ENCODE assay signal across 22 cellular contexts in genomic region chr2:29202819-29203495, GRCh38.
"Had no signal": no experiment of that assay in that cellular context is flagged by ENCODE, and none has a peak within 500 bp of the region (broad histone marks: within the 10 kb centered on the region; RNA-seq: fewer than 3 reads in every experiment).

No MANE protein-coding gene starts in this region.

- H3K27ac ChIP-seq: dorsolateral prefrontal cortex, epithelial cell of prostate, esophagus muscularis mucosa, gastroesophageal sphincter, neural progenitor cell, ovary, stomach, thoracic aorta, transverse colon had no signal

- H3K36me3 ChIP-seq: neural progenitor cell, ovary, stomach, thoracic aorta, transverse colon had no signal

- H3K27ac Mint-ChIP-seq: natural killer cell treated with Interleukin-12 subunit alpha and Interleukin-12 subunit beta and Interleukin-15 and Interleukin-18, amount 100 ng/mL, for 72 hours; neural progenitor cell had no signal

- H3K4me3 Mint-ChIP-seq: natural killer cell treated with Interleukin-12 subunit alpha and Interleukin-12 subunit beta and Interleukin-15 and Interleukin-18, amount 100 ng/mL, for 72 hours; neural progenitor cell had no signal

- H3K9me3 ChIP-seq: esophagus muscularis mucosa, gastroesophageal sphincter, ovary, stomach, thoracic aorta, transverse colon had no signal

- H3K9me3 Mint-ChIP-seq: natural killer cell treated with Interleukin-12 subunit alpha and Interleukin-12 subunit beta and Interleukin-15 and Interleukin-18, amount 100 ng/mL, for 72 hours; neural progenitor cell had no signal

- H3K4me1 ChIP-seq: esophagus muscularis mucosa, gastroesophageal sphincter, stomach, transverse colon had no signal

- H3K36me3 Mint-ChIP-seq: natural killer cell treated with Interleukin-12 subunit alpha and Interleukin-12 subunit beta and Interleukin-15 and Interleukin-18, amount 100 ng/mL, for 72 hours; neural progenitor cell had no signal

- H3K4me3 ChIP-seq: dorsolateral prefrontal cortex, esophagus muscularis mucosa, gastroesophageal sphincter, neural progenitor cell, ovary, stomach, thoracic aorta, transverse colon had no signal

- H3K9ac ChIP-seq: neural progenitor cell had no signal

- ATAC-seq: gastroesophageal sphincter; left lobe of liver; natural killer cell treated with Interleukin-12 subunit alpha and Interleukin-12 subunit beta and Interleukin-15 and Interleukin-18, amount 100 ng/mL, for 72 hours; right cardiac atrium had no signal

- H3K27me3 ChIP-seq: dorsolateral prefrontal cortex, esophagus muscularis mucosa, gastroesophageal sphincter, neural progenitor cell, ovary, stomach, transverse colon had no signal

- DNase-seq: cortex of kidney; dorsolateral prefrontal cortex; effector CD8-positive, alpha-beta T cell; foreskin fibroblast; glutamatergic neuron; midbrain; nucleus accumbens; ovary; right cardiac atrium; small intestine; stimulated activated CD4-positive, alpha-beta T cell treated with anti-CD3 and anti-CD28 coated beads, Interleukin-12 subunit alpha, Interleukin-12 subunit beta, amount 100 ng/mL, for 4 hours; stimulated activated naive CD4-positive, alpha-beta T cell; stomach; substantia nigra; transverse colon had no signal

- H3K27me3 Mint-ChIP-seq: natural killer cell treated with Interleukin-12 subunit alpha and Interleukin-12 subunit beta and Interleukin-15 and Interleukin-18, amount 100 ng/mL, for 72 hours had no signal
